In genomic region chr3:172710709-172711456, GRCh38 we compare ENCODE assay signal across 8 cellular contexts. TPM values are rescaled to one million over a fixed set of nuclear protein-coding genes. Genes with fewer than 3 reads are reported as not detected.
A peak's percentile ranks its signal among the peaks of the same experiment; 100 is the strongest.
DNase-seq lines count a peak whose midpoint lies in the region; ATAC-seq and FAIRE-seq lines count a peak whose summit lies in the region.

A gene with protein sequence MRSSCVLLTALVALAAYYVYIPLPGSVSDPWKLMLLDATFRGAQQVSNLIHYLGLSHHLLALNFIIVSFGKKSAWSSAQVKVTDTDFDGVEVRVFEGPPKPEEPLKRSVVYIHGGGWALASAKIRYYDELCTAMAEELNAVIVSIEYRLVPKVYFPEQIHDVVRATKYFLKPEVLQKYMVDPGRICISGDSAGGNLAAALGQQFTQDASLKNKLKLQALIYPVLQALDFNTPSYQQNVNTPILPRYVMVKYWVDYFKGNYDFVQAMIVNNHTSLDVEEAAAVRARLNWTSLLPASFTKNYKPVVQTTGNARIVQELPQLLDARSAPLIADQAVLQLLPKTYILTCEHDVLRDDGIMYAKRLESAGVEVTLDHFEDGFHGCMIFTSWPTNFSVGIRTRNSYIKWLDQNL (minus strand): TSS chr3:172711067. CDS start chr3:172710984, 83 bp downstream.

- H3K79me2 ChIP-seq in Karpas-422 (ENCODE audit: low read length) = no peaks in the 10 kb centered on the region

- no peaks in the 10 kb centered on the region for H3K27me3 ChIP-seq in Karpas-422 (ENCODE audit: low read length)

- peaks cover 19% of the 10 kb centered on the region for H3K4me1 ChIP-seq in Karpas-422 (ENCODE audit: low read length)

- peak within 1 kb of the TSS; percentile 94 for H3K4me2 ChIP-seq in Karpas-422 (ENCODE audit: low read depth, low read length, poor library complexity, severe bottlenecking)

- no peak within 1 kb of the TSS for H3K27ac Mint-ChIP-seq in activated T-helper 1 cell treated with anti-CD3 and anti-CD28 coated beads, Interleukin-12 subunit alpha, Interleukin-12 subunit beta, Interleukin-2, Interleukin-4 antibody, amounts not matched to agents 30 ng/mL and 10 ng/mL and 1 ng/mL, durations not matched to agents 14 hours and 24 hours and 36 hours
- H3K27ac Mint-ChIP-seq in naive B cell = peak within 1 kb of the TSS; percentile 77 to 88 (median 84)
- H3K27ac Mint-ChIP-seq in stimulated activated naive B cell treated with anti-CD40 and anti-IgM and Interleukin-4, amounts not matched to agents 10 μg/mL and 1 μg/mL and 100 μg/mL, for 72 hours = peak within 1 kb of the TSS; percentile 88

- H3K9me2 ChIP-seq in Karpas-422 (replicated peaks; ENCODE audit: insufficient read depth, low read length) = no peaks in the 10 kb centered on the region

- DNase-seq in Daoy (ENCODE audit: low read depth) = peak; percentile 99
- peak; percentile 97 for DNase-seq in Karpas-422
- peak; percentile 100 for DNase-seq in RCC 7860 (ENCODE audit: low spot score)
- DNase-seq in activated T-helper 1 cell treated with anti-CD3 and anti-CD28 coated beads, Interleukin-12 subunit alpha, Interleukin-12 subunit beta, Interleukin-2, Interleukin-4 antibody, amounts not matched to agents 30 ng/mL and 10 ng/mL and 1 ng/mL, durations not matched to agents 14 hours and 24 hours and 36 hours (ENCODE audit: low spot score) = peak; percentile 69
- peak; percentile 99 for DNase-seq in fibroblast of gingiva (ENCODE audit: low read depth)
- peak; percentile 77 for DNase-seq in naive B cell
- peak; percentile 84 for DNase-seq in stimulated activated naive B cell treated with anti-CD40 and anti-IgM and Interleukin-4, amounts not matched to agents 10 μg/mL and 1 μg/mL and 100 μg/mL, for 72 hours

- peak within 1 kb of the TSS; percentile 82 for H3K4me3 ChIP-seq in Karpas-422 (ENCODE audit: low read length)

- H2AFZ ChIP-seq in Karpas-422 (ENCODE audit: low read length) = peak within 1 kb of the TSS; percentile 92

- H4K20me1 ChIP-seq in Karpas-422 (ENCODE audit: insufficient read depth, low read depth, low read length) = peaks cover 7% of the 10 kb centered on the region; the same call in 1 of the 2 replicates

- FAIRE-seq in RCC 7860 (lab: Jason Lieb, UNC) = peak; percentile 96

- peak within 1 kb of the TSS; percentile 91 for H3K4me3 Mint-ChIP-seq in activated T-helper 1 cell treated with anti-CD3 and anti-CD28 coated beads, Interleukin-12 subunit alpha, Interleukin-12 subunit beta, Interleukin-2, Interleukin-4 antibody, amounts not matched to agents 30 ng/mL and 10 ng/mL and 1 ng/mL, durations not matched to agents 14 hours and 24 hours and 36 hours
- H3K4me3 Mint-ChIP-seq in naive B cell = peak within 1 kb of the TSS; percentile 92 to 99 (median 98)
- peak within 1 kb of the TSS; percentile 96 to 98 for H3K4me3 Mint-ChIP-seq in stimulated activated naive B cell treated with anti-CD40 and anti-IgM and Interleukin-4, amounts not matched to agents 10 μg/mL and 1 μg/mL and 100 μg/mL, for 72 hours

- H3K36me3 ChIP-seq in Karpas-422 (ENCODE audit: insufficient read depth, low read length) = no peaks in the 10 kb centered on the region

- no peaks in the 10 kb centered on the region for H3K9me3 ChIP-seq in Karpas-422 (ENCODE audit: low read length)

- peak within 1 kb of the TSS; percentile 85 for H3K9ac ChIP-seq in Karpas-422 (ENCODE audit: low read length)

- no peaks in the 10 kb centered on the region for H3K36me3 Mint-ChIP-seq in activated T-helper 1 cell treated with anti-CD3 and anti-CD28 coated beads, Interleukin-12 subunit alpha, Interleukin-12 subunit beta, Interleukin-2, Interleukin-4 antibody, amounts not matched to agents 30 ng/mL and 10 ng/mL and 1 ng/mL, durations not matched to agents 14 hours and 24 hours and 36 hours (ENCODE audit: low read depth)
- no peaks in the 10 kb centered on the region for H3K36me3 Mint-ChIP-seq in naive B cell
- no peaks in the 10 kb centered on the region for H3K36me3 Mint-ChIP-seq in stimulated activated naive B cell treated with anti-CD40 and anti-IgM and Interleukin-4, amounts not matched to agents 10 μg/mL and 1 μg/mL and 100 μg/mL, for 72 hours

- H3K4me1 Mint-ChIP-seq in activated T-helper 1 cell treated with anti-CD3 and anti-CD28 coated beads, Interleukin-12 subunit alpha, Interleukin-12 subunit beta, Interleukin-2, Interleukin-4 antibody, amounts not matched to agents 30 ng/mL and 10 ng/mL and 1 ng/mL, durations not matched to agents 14 hours and 24 hours and 36 hours (ENCODE audit: low read depth) = peaks cover 20% of the 10 kb centered on the region
- peaks cover 19 to 30% (median 26%) of the 10 kb centered on the region in 3 donors for H3K4me1 Mint-ChIP-seq in naive B cell
- H3K4me1 Mint-ChIP-seq in stimulated activated naive B cell treated with anti-CD40 and anti-IgM and Interleukin-4, amounts not matched to agents 10 μg/mL and 1 μg/mL and 100 μg/mL, for 72 hours = peaks cover 13 to 21% of the 10 kb centered on the region in 2 donors

- H3K27me3 Mint-ChIP-seq in activated T-helper 1 cell treated with anti-CD3 and anti-CD28 coated beads, Interleukin-12 subunit alpha, Interleukin-12 subunit beta, Interleukin-2, Interleukin-4 antibody, amounts not matched to agents 30 ng/mL and 10 ng/mL and 1 ng/mL, durations not matched to agents 14 hours and 24 hours and 36 hours (ENCODE audit: insufficient read depth) = peaks cover 14% of the 10 kb centered on the region
- no peaks in the 10 kb centered on the region for H3K27me3 Mint-ChIP-seq in naive B cell
- no peaks in the 10 kb centered on the region for H3K27me3 Mint-ChIP-seq in stimulated activated naive B cell treated with anti-CD40 and anti-IgM and Interleukin-4, amounts not matched to agents 10 μg/mL and 1 μg/mL and 100 μg/mL, for 72 hours

- H3K9me3 Mint-ChIP-seq in activated T-helper 1 cell treated with anti-CD3 and anti-CD28 coated beads, Interleukin-12 subunit alpha, Interleukin-12 subunit beta, Interleukin-2, Interleukin-4 antibody, amounts not matched to agents 30 ng/mL and 10 ng/mL and 1 ng/mL, durations not matched to agents 14 hours and 24 hours and 36 hours = no peaks in the 10 kb centered on the region
- H3K9me3 Mint-ChIP-seq in naive B cell = no peaks in the 10 kb centered on the region
- H3K9me3 Mint-ChIP-seq in stimulated activated naive B cell treated with anti-CD40 and anti-IgM and Interleukin-4, amounts not matched to agents 10 μg/mL and 1 μg/mL and 100 μg/mL, for 72 hours = no peaks in the 10 kb centered on the region

- 0 out of 2 replicates have a peak within 1 kb of the TSS, but pooled peaks have one; percentile 16 for H3K27ac ChIP-seq in Karpas-422 (ENCODE audit: low read length)

- peak; percentile 100 for ATAC-seq in GM21825 (IDR thresholded peaks at IDR 0.05; ENCODE audit: unreplicated experiment)
- peak; percentile 97 to 98 for ATAC-seq in naive B cell (ENCODE audit: low read depth in 2 of 2)
- peak; percentile 99 for ATAC-seq in stimulated activated naive B cell treated with anti-CD40 and anti-IgM and Interleukin-4, amounts not matched to agents 10 μg/mL and 1 μg/mL and 100 μg/mL, for 72 hours (replicated peaks)

- intact Hi-C loops in activated T-helper 1 cell treated with anti-CD3 and anti-CD28 coated beads, Interleukin-12 subunit alpha, Interleukin-12 subunit beta, Interleukin-2, Interleukin-4 antibody, amounts not matched to agents 30 ng/mL and 10 ng/mL and 1 ng/mL, durations not matched to agents 14 hours and 24 hours and 36 hours (cut with micrococcal nuclease) = loop anchor here (1.0 to 2.0 kb wide), 3 partner anchors 38 to 118 kb away; partner anchors contain the start of gene ECT2

RNA-seq across cellular contexts. Expression of the gene that starts here (rescaled TPM):
- 10.7 and 13.6 TPM in 2 replicates for total RNA-seq in Daoy (2014; rRNA removed; shearing (Covaris generic))
- 4.3 and 4.7 TPM in 2 replicates for total RNA-seq in Karpas-422 (2014; rRNA removed; shearing (Covaris generic); ENCODE audit: low replicate concordance)
- total RNA-seq in activated T-helper 1 cell treated with anti-CD3 and anti-CD28 coated beads, Interleukin-12 subunit alpha, Interleukin-12 subunit beta, Interleukin-2, Interleukin-4 antibody, amounts not matched to agents 30 ng/mL and 10 ng/mL and 1 ng/mL, durations not matched to agents 14 hours and 24 hours and 36 hours = 7.4 and 8.8 TPM in 2 replicates
- 10 to 100 TPM in 1 of 6 donors, 1 to 10 TPM in 5; 2.2 to 10.1 (median 5.0) TPM for polyA plus RNA-seq in naive B cell (ENCODE audit: low read depth in 6 of 6)

Comparison
In these comparisons a context has a peak if more than half of its experiments do, and no peak if none do; other contexts are left out.
1. Peak in every context shown above with its lines: DNase-seq, ATAC-seq, H3K4me3 ChIP-seq and H3K27ac ChIP-seq.